In genomic region chr10:92832121-92832520, GRCh38 we compare ENCODE assay signal across 32 cellular contexts.
"Had no signal": no experiment of that assay in that cellular context is flagged by ENCODE, and none has a peak within 500 bp of the region (broad histone marks: within the 10 kb centered on the region; RNA-seq: fewer than 3 reads in every experiment).

No MANE protein-coding gene starts in this region.

- H3K36me3 Mint-ChIP-seq: activated naive CD4-positive, alpha-beta T cell treated with anti-CD3 and anti-CD28 coated beads, Interleukin-2, amount 10 ng/mL, durations not matched to agents 7 days and 5 days; activated naive CD8-positive, alpha-beta T cell; WTC11 had no signal

- H3K27me3 ChIP-seq: ascending aorta, cardiac muscle cell, SJSA1 had no signal

- H3K4me1 ChIP-seq: ascending aorta had no signal

- H3K9ac ChIP-seq: KMS-11, SK-N-SH had no signal

- H3K36me3 ChIP-seq: ascending aorta, cardiac muscle cell, SJSA1 had no signal

- H3K27ac Mint-ChIP-seq: activated CD4-positive, alpha-beta T cell treated with anti-CD3 and anti-CD28 coated beads for 36 hours; activated CD4-positive, alpha-beta T cell treated with anti-CD3 and anti-CD28 coated beads, Interleukin-2, amount 10 ng/mL, durations not matched to agents 7 days and 5 days; activated CD8-positive, alpha-beta T cell treated with anti-CD3 and anti-CD28 coated beads, Interleukin-2, amount 10 ng/mL, durations not matched to agents 7 days and 5 days; activated naive CD4-positive, alpha-beta T cell treated with anti-CD3 and anti-CD28 coated beads, Interleukin-2, amount 10 ng/mL, durations not matched to agents 7 days and 5 days; activated naive CD8-positive, alpha-beta T cell; activated T-cell treated with anti-CD3 and anti-CD28 coated beads, Interleukin-2, amount 50 U/mL, for 24 hours; activated T-helper 2 cell treated with anti-CD3 and anti-CD28 coated beads, Interferon-gamma antibody, Interleukin-2, Interleukin-4, amounts not matched to agents 10 μg/mL and 5 μg/mL and 100 μg/mL, durations not matched to agents 14 hours and 24 hours and 36 hours; T-helper 1 cell treated with Interleukin-12 subunit alpha and Interleukin-12 subunit beta and Interleukin-4 antibody, amounts not matched to agents 30 μg/mL and 1 μg/mL, for 36 hours; T-helper 2 cell treated with Interferon-gamma antibody and Interleukin-4, amounts not matched to agents 5 μg/mL and 100 μg/mL, for 36 hours; WTC11 had no signal

- H3K4me2 ChIP-seq: KMS-11, SK-N-SH had no signal

- H3K4me3 ChIP-seq: cardiac muscle cell, SJSA1 had no signal

- FAIRE-seq: TTC549 had no signal

- DNase-seq: activated CD4-positive, alpha-beta T cell treated with anti-CD3 and anti-CD28 coated beads for 36 hours; activated CD4-positive, alpha-beta T cell treated with anti-CD3 and anti-CD28 coated beads, Interleukin-2, amount 10 ng/mL, durations not matched to agents 7 days and 5 days; activated CD4-positive, alpha-beta T cell treated with anti-CD3 and anti-CD28 coated beads, Interleukin-2, amount 50 U/mL, for 48 hours; activated CD8-positive, alpha-beta T cell treated with anti-CD3 and anti-CD28 coated beads, Interleukin-2, amount 10 ng/mL, durations not matched to agents 7 days and 5 days; activated gamma-delta T cell; activated naive CD4-positive, alpha-beta T cell treated with anti-CD3 and anti-CD28 coated beads, Interleukin-2, amount 10 ng/mL, durations not matched to agents 7 days and 5 days; activated T-cell treated with anti-CD3 and anti-CD28 coated beads, Interleukin-2, amount 50 U/mL, for 24 hours; amygdala; NCI-H1092 treated with DMSO at 0.1 percent for 48 hours; NCI-H1436; NCI-H1694; NCI-H1930; NCI-H2081 treated with DMSO at 0.1 percent for 48 hours; NCI-H226; NCI-H446 treated with DMSO at 0.1 percent for 48 hours; NCI-H524; NCI-H69; SHP77 treated with DMSO at 0.1 percent for 48 hours; SK-N-SH had no signal

- H3K27ac ChIP-seq: ascending aorta, cardiac muscle cell, KMS-11, SJSA1 had no signal

- ATAC-seq: activated CD4-positive, CD25-positive, alpha-beta regulatory T cell treated with anti-CD3 and anti-CD28 coated beads, Interleukin-2, amount 50 U/mL, for 24 hours; activated CD8-positive, alpha-beta T cell treated with anti-CD3 and anti-CD28 coated beads, Interleukin-2, amount 10 ng/mL, durations not matched to agents 7 days and 5 days; Panc1; WTC11 had no signal

- H3K9me3 ChIP-seq: ascending aorta, SJSA1, SK-N-SH had no signal

- H3K9me3 Mint-ChIP-seq: activated naive CD4-positive, alpha-beta T cell treated with anti-CD3 and anti-CD28 coated beads, Interleukin-2, amount 10 ng/mL, durations not matched to agents 7 days and 5 days; central memory CD8-positive, alpha-beta T cell; T-helper 1 cell treated with Interleukin-12 subunit alpha and Interleukin-12 subunit beta and Interleukin-4 antibody, amounts not matched to agents 30 μg/mL and 1 μg/mL, for 36 hours had no signal

- H3K4me3 Mint-ChIP-seq: activated CD4-positive, alpha-beta T cell treated with anti-CD3 and anti-CD28 coated beads for 36 hours; activated CD4-positive, alpha-beta T cell treated with anti-CD3 and anti-CD28 coated beads, Interleukin-2, amount 10 ng/mL, durations not matched to agents 7 days and 5 days; activated CD8-positive, alpha-beta T cell treated with anti-CD3 and anti-CD28 coated beads, Interleukin-2, amount 10 ng/mL, durations not matched to agents 7 days and 5 days; activated naive CD4-positive, alpha-beta T cell treated with anti-CD3 and anti-CD28 coated beads, Interleukin-2, amount 10 ng/mL, durations not matched to agents 7 days and 5 days; activated naive CD8-positive, alpha-beta T cell; activated T-cell treated with anti-CD3 and anti-CD28 coated beads, Interleukin-2, amount 50 U/mL, for 24 hours; central memory CD8-positive, alpha-beta T cell; T-helper 1 cell treated with Interleukin-12 subunit alpha and Interleukin-12 subunit beta and Interleukin-4 antibody, amounts not matched to agents 30 μg/mL and 1 μg/mL, for 36 hours; T-helper 2 cell treated with Interferon-gamma antibody and Interleukin-4, amounts not matched to agents 5 μg/mL and 100 μg/mL, for 36 hours; WTC11 had no signal

- H3K27me3 Mint-ChIP-seq: activated CD4-positive, alpha-beta T cell treated with anti-CD3 and anti-CD28 coated beads for 36 hours; activated naive CD4-positive, alpha-beta T cell treated with anti-CD3 and anti-CD28 coated beads, Interleukin-2, amount 10 ng/mL, durations not matched to agents 7 days and 5 days; activated naive CD8-positive, alpha-beta T cell; activated T-cell treated with anti-CD3 and anti-CD28 coated beads, Interleukin-2, amount 50 U/mL, for 24 hours; central memory CD8-positive, alpha-beta T cell had no signal
